In genomic region chr7:141588912-141589311, GRCh38 we compare ENCODE assay signal across 1 cellular context.
TF ChIP-seq lines count a peak whose summit lies in the region.

No MANE protein-coding gene starts in this region.

TF ChIP-seq in K562, 482 proteins besides CTCF, POLR2A, EP300 and RAD21 (continued from another document and continues in another):
- TF ChIP-seq ZHX1 (conservative IDR thresholded peaks at IDR 0.05; ENCODE audit: low read length) = no peak
- TF ChIP-seq ZBTB26 (CRISPR knock-in tag; IDR thresholded peaks at IDR 0.05) = no peak
- peak; percentile 63 for TF ChIP-seq DMBX1 (CRISPR knock-in tag; IDR thresholded peaks at IDR 0.05; ENCODE audit: borderline replicate concordance)
- 0 out of 2 replicates have a peak, but pooled peaks have one; percentile 27 for TF ChIP-seq ZNF395 (CRISPR knock-in tag; IDR thresholded peaks at IDR 0.05)
- TF ChIP-seq ARID1B (IDR thresholded peaks at IDR 0.05) = no peak
- no peak for TF ChIP-seq MXI1 (IDR thresholded peaks at IDR 0.05; ENCODE audit: low read depth, low read length)
- no peak for TF ChIP-seq AFF4 (CRISPR knock-in tag; IDR thresholded peaks at IDR 0.05)
- TF ChIP-seq RHOXF2B (CRISPR knock-in tag; conservative IDR thresholded peaks at IDR 0.05) = no peak
- peak; percentile 40; the same call in 1 of the 2 replicates for TF ChIP-seq KLF13 (tag; IDR thresholded peaks at IDR 0.05; ENCODE audit: borderline replicate concordance, low read depth)
- no peak for TF ChIP-seq SFPQ (IDR thresholded peaks at IDR 0.05; ENCODE audit: low read depth, low read length)
- TF ChIP-seq SAFB2 (IDR thresholded peaks at IDR 0.05; ENCODE audit: borderline replicate concordance, low read depth, low read length, severe bottlenecking) = no peak
- no peak for TF ChIP-seq IRF9 (tag; IDR thresholded peaks at IDR 0.05)
- TF ChIP-seq CHD7 (IDR thresholded peaks at IDR 0.05; ENCODE audit: low read depth, low read length) = no peak
- TF ChIP-seq ZBTB43 (CRISPR knock-in tag; IDR thresholded peaks at IDR 0.05) = no peak
- TF ChIP-seq CREB3L1 (IDR thresholded peaks at IDR 0.05; ENCODE audit: borderline replicate concordance, low read depth) = no peak
- no peak for TF ChIP-seq ZNF140 (CRISPR knock-in tag; IDR thresholded peaks at IDR 0.05)
- no peak for TF ChIP-seq ZSCAN32 (CRISPR knock-in tag; IDR thresholded peaks at IDR 0.05)
- no peak for TF ChIP-seq DACH1 (IDR thresholded peaks at IDR 0.05; ENCODE audit: partially characterized antibody)
